Comparison of ENCODE assay signal across 8 cellular contexts in genomic region chr9:126804696-126805545, GRCh38. TPM values are rescaled to one million over a fixed set of nuclear protein-coding genes. Genes with fewer than 3 reads are reported as not detected.
DNase-seq lines count a peak whose midpoint lies in the region; FAIRE-seq and TF ChIP-seq lines count a peak whose summit lies in the region.

A gene with protein sequence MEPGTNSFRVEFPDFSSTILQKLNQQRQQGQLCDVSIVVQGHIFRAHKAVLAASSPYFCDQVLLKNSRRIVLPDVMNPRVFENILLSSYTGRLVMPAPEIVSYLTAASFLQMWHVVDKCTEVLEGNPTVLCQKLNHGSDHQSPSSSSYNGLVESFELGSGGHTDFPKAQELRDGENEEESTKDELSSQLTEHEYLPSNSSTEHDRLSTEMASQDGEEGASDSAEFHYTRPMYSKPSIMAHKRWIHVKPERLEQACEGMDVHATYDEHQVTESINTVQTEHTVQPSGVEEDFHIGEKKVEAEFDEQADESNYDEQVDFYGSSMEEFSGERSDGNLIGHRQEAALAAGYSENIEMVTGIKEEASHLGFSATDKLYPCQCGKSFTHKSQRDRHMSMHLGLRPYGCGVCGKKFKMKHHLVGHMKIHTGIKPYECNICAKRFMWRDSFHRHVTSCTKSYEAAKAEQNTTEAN (plus strand): TSS chr9:126805040. CDS start chr9:126832510, 27,470 bp downstream.

- H2AK5ac ChIP-seq in neuronal stem cell (ENCODE audit: low read depth, low read length) = peak within 1 kb of the TSS; percentile 50

- no peaks in the 10 kb centered on the region for H3K27me3 Mint-ChIP-seq in activated naive CD4-positive, alpha-beta T cell treated with anti-CD3 and anti-CD28 coated beads for 36 hours (ENCODE audit: low read depth)

- no peak for TF ChIP-seq CTCF in HFF-Myc (IDR thresholded peaks at IDR 0.05; ENCODE audit: low read depth, low read length, missing control alignments)

- no peak within 1 kb of the TSS for H2BK120ac ChIP-seq in neuronal stem cell (ENCODE audit: low read depth, low read length)

- H3K18ac ChIP-seq in neuronal stem cell (ENCODE audit: low read length) = peak within 1 kb of the TSS; percentile 99

- peak within 1 kb of the TSS; percentile 63 for H3K4me2 ChIP-seq in neuronal stem cell (ENCODE audit: insufficient read depth, low read length, poor library complexity, severe bottlenecking)

- H2BK12ac ChIP-seq in neuronal stem cell (ENCODE audit: low read length) = peak within 1 kb of the TSS; percentile 5

- H3K4me3 Mint-ChIP-seq in activated naive CD4-positive, alpha-beta T cell treated with anti-CD3 and anti-CD28 coated beads for 36 hours = peak within 1 kb of the TSS; percentile 89

- peak within 1 kb of the TSS; percentile 95 for H3K27ac Mint-ChIP-seq in activated naive CD4-positive, alpha-beta T cell treated with anti-CD3 and anti-CD28 coated beads for 36 hours

- H3K4me1 Mint-ChIP-seq in activated naive CD4-positive, alpha-beta T cell treated with anti-CD3 and anti-CD28 coated beads for 36 hours (ENCODE audit: low read depth) = peaks cover 30% of the 10 kb centered on the region

- FAIRE-seq in frontal cortex (lab: Jason Lieb, UNC) = no peak

- H2BK5ac ChIP-seq in neuronal stem cell (ENCODE audit: low read length) = no peak within 1 kb of the TSS

- DNase-seq in GM03348 (ENCODE audit: low spot score) = peak; percentile 99
- DNase-seq in HFF-Myc (ENCODE audit: extremely low read depth, low read depth) = peak; percentile 85
- peak; percentile 88 for DNase-seq in NCI-H1048 (lab: John Stamatoyannopoulos, UW)
- peak; percentile 83 for DNase-seq in SK-N-MC (ENCODE audit: low read depth, low spot score)
- peak; percentile 99 for DNase-seq in activated naive CD4-positive, alpha-beta T cell treated with anti-CD3 and anti-CD28 coated beads for 36 hours
- DNase-seq in frontal cortex (ENCODE audit: low spot score in 2 of 2) = peak; percentile 84 to 93
- DNase-seq in neuronal stem cell (ENCODE audit: low spot score) = peak; percentile 92

- no peak within 1 kb of the TSS for H2BK15ac ChIP-seq in neuronal stem cell (ENCODE audit: low read length)

- peak within 1 kb of the TSS; percentile 59; the same call in 1 of the 2 replicates for H3K27ac ChIP-seq in SK-N-MC
- peak within 1 kb of the TSS; percentile 62 for H3K27ac ChIP-seq in neuronal stem cell (replicated peaks; ENCODE audit: low read length)
- peak within 1 kb of the TSS; percentile 93 for H3K27ac ChIP-seq in subcutaneous abdominal adipose tissue (ENCODE audit: low read depth, low read length)

- H3K4me3 ChIP-seq in HFF-Myc (replicated peaks; ENCODE audit: low read depth, low read length) (peak within 1 kb of the TSS; percentile 83), SK-N-MC (peak within 1 kb of the TSS; percentile 80), neuronal stem cell (ENCODE audit: low read length in 2 of 2) (peak within 1 kb of the TSS; percentile 75 to 95), subcutaneous abdominal adipose tissue (ENCODE audit: low read depth in 1 of 5, low read length in 5 of 5) (peak within 1 kb of the TSS; percentile 84 to 97 (median 91))

- intact Hi-C loops in activated naive CD4-positive, alpha-beta T cell treated with anti-CD3 and anti-CD28 coated beads for 36 hours (cut with micrococcal nuclease) = loop anchor here (1.0 to 10.0 kb wide), 7 partner anchors 14 to 622 kb away; partner anchors contain the start of genes RALGPS1 and ZBTB34

- CTCF ChIA-PET in activated naive CD4-positive, alpha-beta T cell treated with anti-CD3 and anti-CD28 coated beads for 36 hours (lab: Charles Lee) = interaction anchor here (0.5 to 0.9 kb wide), 3 partner anchors 99 to 459 kb away, joined by 3 read pairs; no protein-coding TSS in a partner anchor

- peak within 1 kb of the TSS; percentile 89 for H3K9ac ChIP-seq in SK-N-MC (ENCODE audit: insufficient read length)
- H3K9ac ChIP-seq in neuronal stem cell (ENCODE audit: low read depth, low read length, poor library complexity) = peak within 1 kb of the TSS; percentile 98
- H3K9ac ChIP-seq in subcutaneous abdominal adipose tissue (ENCODE audit: low read length in 5 of 5) = peak within 1 kb of the TSS; percentile 91 to 100 (median 95)

- H3K4me1 ChIP-seq in neuronal stem cell (ENCODE audit: control insufficient read depth in 2 of 2, insufficient read depth in 1 of 2, low read depth in 1 of 2, low read length in 2 of 2) = peaks cover 6 to 13% of the 10 kb centered on the region in 2 donors
- peaks cover 0 to 39% (median 28%) of the 10 kb centered on the region in 5 donors for H3K4me1 ChIP-seq in subcutaneous abdominal adipose tissue (ENCODE audit: control insufficient read depth in 5 of 5, insufficient read depth in 5 of 5, low read length in 5 of 5)

- no peak within 1 kb of the TSS for H4K91ac ChIP-seq in neuronal stem cell (ENCODE audit: low read depth, low read length, poor library complexity)

- H3K23ac ChIP-seq in neuronal stem cell (ENCODE audit: low read depth, low read length, poor library complexity) = peak within 1 kb of the TSS; percentile 87

- peak within 1 kb of the TSS; percentile 47 for H3K14ac ChIP-seq in neuronal stem cell (ENCODE audit: low read length)

- H3K79me1 ChIP-seq in neuronal stem cell (ENCODE audit: low read depth, low read length) = no peaks in the 10 kb centered on the region

- peak within 1 kb of the TSS; percentile 92 for H4K8ac ChIP-seq in neuronal stem cell (ENCODE audit: low read depth, low read length)

- peak within 1 kb of the TSS; percentile 96 for H2AFZ ChIP-seq in neuronal stem cell (ENCODE audit: low read length)

- H3K27me3 ChIP-seq in neuronal stem cell (ENCODE audit: control insufficient read depth in 3 of 3, insufficient read depth in 3 of 3, low read depth in 1 of 3, low read length in 3 of 3) (no peaks in the 10 kb centered on the region), subcutaneous abdominal adipose tissue (ENCODE audit: control insufficient read depth in 5 of 5, insufficient read depth in 4 of 5, low read length in 5 of 5) (no peaks in the 10 kb centered on the region)

- H3K9me3 Mint-ChIP-seq in activated naive CD4-positive, alpha-beta T cell treated with anti-CD3 and anti-CD28 coated beads for 36 hours = no peaks in the 10 kb centered on the region

- no peak within 1 kb of the TSS for H3K4ac ChIP-seq in neuronal stem cell (ENCODE audit: low read length)

- no CpG with 5 or more reads among the region's 79 CpGs for WGBS in neuronal stem cell (ENCODE audit: extremely low coverage in 2 of 2, insufficient read length in 2 of 2, insufficient replicate concordance in 1 of 2), 2 donors

- H3K36me3 Mint-ChIP-seq in activated naive CD4-positive, alpha-beta T cell treated with anti-CD3 and anti-CD28 coated beads for 36 hours (ENCODE audit: low read depth) = peaks cover 5% of the 10 kb centered on the region

- no peaks in the 10 kb centered on the region for H3K9me3 ChIP-seq in SK-N-MC (ENCODE audit: low read depth, low read length)
- no peaks in the 10 kb centered on the region for H3K9me3 ChIP-seq in neuronal stem cell (replicated peaks in 1 of 2; ENCODE audit: control insufficient read depth in 2 of 2, insufficient read depth in 1 of 2, low read depth in 1 of 2, low read length in 2 of 2)
- no peaks in the 10 kb centered on the region for H3K9me3 ChIP-seq in subcutaneous abdominal adipose tissue (ENCODE audit: control insufficient read depth in 5 of 5, low read length in 5 of 5)

- H3K36me3 ChIP-seq in SK-N-MC (ENCODE audit: insufficient read depth, low read length) = peaks cover 9% of the 10 kb centered on the region
- peaks cover 2 to 21% of the 10 kb centered on the region in 2 donors for H3K36me3 ChIP-seq in neuronal stem cell (replicated peaks in 1 of 2; ENCODE audit: control insufficient read depth in 2 of 2, insufficient read depth in 2 of 2, low read length in 2 of 2)
- peaks cover 0 to 9% (median 5%) of the 10 kb centered on the region in 5 donors for H3K36me3 ChIP-seq in subcutaneous abdominal adipose tissue (ENCODE audit: control insufficient read depth in 5 of 5, insufficient read depth in 5 of 5, low read length in 5 of 5)

RNA-seq across cellular contexts. Expression of the gene that starts here (rescaled TPM):
- 10 to 100 TPM; 20.9 to 25.9 TPM for total RNA-seq in activated naive CD4-positive, alpha-beta T cell treated with anti-CD3 and anti-CD28 coated beads for 36 hours
- 19.6 TPM for total RNA-seq in frontal cortex
- polyA plus RNA-seq in neuronal stem cell (2013, experiment 1 of 2) = 7.0 TPM
- 7.9 TPM for polyA plus RNA-seq in neuronal stem cell (2013, experiment 2 of 2)

Comparison
In these comparisons a context has a peak if more than half of its experiments do, and no peak if none do; other contexts are left out.
1. Peak in every context shown above with its lines: DNase-seq, H3K4me3 ChIP-seq and H3K27ac ChIP-seq.